In genomic region chr10:97445722-97446639, GRCh38 we compare ENCODE assay signal across 8 cellular contexts. TPM values are rescaled to one million over a fixed set of nuclear protein-coding genes. Genes with fewer than 3 reads are reported as not detected.
DNase-seq lines count a peak whose midpoint lies in the region; ATAC-seq and TF ChIP-seq lines count a peak whose summit lies in the region.

Gene EXOSC1 (minus strand): TSS chr10:97446006. CDS start chr10:97445985, 21 bp downstream.
Gene ZDHHC16 (plus strand): TSS chr10:97446175. CDS start chr10:97451676, 5,501 bp downstream.

- CTCF ChIA-PET in WTC11 (lab: Charles Lee): no interaction called here

- peak within 1 kb of the TSS; percentile 97 for H3K4me3 Mint-ChIP-seq in WTC11
- peak within 1 kb of the TSS; percentile 94 to 100 (median 99) for H3K4me3 Mint-ChIP-seq in immature natural killer cell

- peak; percentile 99 for DNase-seq in AG08395 (ENCODE audit: low spot score)
- peak; percentile 95 for DNase-seq in NCI-H226
- peak; percentile 95 for DNase-seq in WTC11 (ENCODE audit: low spot score)
- DNase-seq in cardiac fibroblast (ENCODE audit: low read depth in 2 of 2): peak; percentile 96 to 97
- peak; percentile 86 to 88 (median 88) for DNase-seq in immature natural killer cell
- DNase-seq in smooth muscle cell of the brain vasculature (ENCODE audit: low read depth, low spot score): peak; percentile 85

- H3K9me3 Mint-ChIP-seq in WTC11: no peaks in the 10 kb centered on the region
- no peaks in the 10 kb centered on the region for H3K9me3 Mint-ChIP-seq in immature natural killer cell

- H3K36me3 Mint-ChIP-seq in WTC11: peaks cover 13% of the 10 kb centered on the region
- H3K36me3 Mint-ChIP-seq in immature natural killer cell: peaks cover 0 to 7% (median 3%) of the 10 kb centered on the region in 3 donors

- peaks cover 18% of the 10 kb centered on the region for H3K4me1 Mint-ChIP-seq in WTC11
- H3K4me1 Mint-ChIP-seq in immature natural killer cell: peaks cover 40 to 61% of the 10 kb centered on the region in 2 donors

- POLR2A ChIA-PET in WTC11 (lab: Charles Lee): interaction anchor here (0.8 kb wide), 1 partner anchor 16 kb away, joined by 3 read pairs; no protein-coding TSS in a partner anchor

- no peak for TF ChIP-seq CTCF in WTC11 (IDR thresholded peaks at IDR 0.05)
- TF ChIP-seq CTCF in cardiac fibroblast (IDR thresholded peaks at IDR 0.05; ENCODE audit: low read depth, low read length): no peak

- H3K27ac Mint-ChIP-seq in WTC11: peak within 1 kb of the TSS; percentile 94
- H3K27ac Mint-ChIP-seq in immature natural killer cell: peak within 1 kb of the TSS; percentile 68 to 97 (median 93)

- H3K4me3 ChIP-seq in cardiac fibroblast (replicated peaks in 1 of 2; ENCODE audit: low read depth in 2 of 2, low read length in 2 of 2): peak within 1 kb of the TSS; percentile 88 to 98

- no peaks in the 10 kb centered on the region for H3K27me3 Mint-ChIP-seq in WTC11 (ENCODE audit: low read depth)
- H3K27me3 Mint-ChIP-seq in immature natural killer cell (ENCODE audit: low read depth in 3 of 3): peaks cover 2 to 3% (median 2%) of the 10 kb centered on the region in 3 donors

- ATAC-seq in GM18909 (IDR thresholded peaks at IDR 0.05; ENCODE audit: poor library complexity, unreplicated experiment): peak; percentile 96
- peak; percentile 98 for ATAC-seq in HG03175 (IDR thresholded peaks at IDR 0.05; ENCODE audit: unreplicated experiment)
- ATAC-seq in WTC11: peak; percentile 96

TF ChIP-seq in WTC11, 78 proteins besides CTCF, POLR2A, EP300 and RAD21 (continues in another document):
- TF ChIP-seq ZBTB21 (CRISPR knock-in tag; IDR thresholded peaks at IDR 0.05; ENCODE audit: borderline replicate concordance): 0 out of 2 replicates have a peak, but pooled peaks have one; percentile 62
- TF ChIP-seq, protein P1, sequence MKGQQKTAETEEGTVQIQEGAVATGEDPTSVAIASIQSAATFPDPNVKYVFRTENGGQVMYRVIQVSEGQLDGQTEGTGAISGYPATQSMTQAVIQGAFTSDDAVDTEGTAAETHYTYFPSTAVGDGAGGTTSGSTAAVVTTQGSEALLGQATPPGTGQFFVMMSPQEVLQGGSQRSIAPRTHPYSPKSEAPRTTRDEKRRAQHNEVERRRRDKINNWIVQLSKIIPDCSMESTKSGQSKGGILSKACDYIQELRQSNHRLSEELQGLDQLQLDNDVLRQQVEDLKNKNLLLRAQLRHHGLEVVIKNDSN (CRISPR knock-in tag; IDR thresholded peaks at IDR 0.05): peak; percentile 49; the same call in 1 of the 2 replicates
- TF ChIP-seq OVOL2 (CRISPR knock-in tag; IDR thresholded peaks at IDR 0.05; ENCODE audit: borderline replicate concordance): no peak
- TF ChIP-seq ZNF138 (CRISPR knock-in tag; conservative IDR thresholded peaks at IDR 0.05): 0 out of 2 replicates have a peak, but pooled peaks have one; percentile 41
- TF ChIP-seq ZSCAN18 (CRISPR knock-in tag; IDR thresholded peaks at IDR 0.05): no peak
- TF ChIP-seq GRHL2 (CRISPR knock-in tag; IDR thresholded peaks at IDR 0.05; ENCODE audit: insufficient replicate concordance, severe bottlenecking): no peak
- peak; percentile 2; the same call in 1 of the 2 replicates for TF ChIP-seq ESRRA (CRISPR knock-in tag; IDR thresholded peaks at IDR 0.05; ENCODE audit: borderline replicate concordance)
- TF ChIP-seq MAX (CRISPR knock-in tag; IDR thresholded peaks at IDR 0.05): peak; percentile 75
- TF ChIP-seq MYBL2 (CRISPR knock-in tag; IDR thresholded peaks at IDR 0.05): peak; percentile 77; the same call in 1 of the 2 replicates
- peak; percentile 69; the same call in 1 of the 2 replicates for TF ChIP-seq SP1 (CRISPR knock-in tag; conservative IDR thresholded peaks at IDR 0.05)
- TF ChIP-seq ZMAT4 (CRISPR knock-in tag; IDR thresholded peaks at IDR 0.05): no peak
- TF ChIP-seq NFYB (CRISPR knock-in tag; conservative IDR thresholded peaks at IDR 0.05; ENCODE audit: low read depth): peak; percentile 91
- 0 out of 2 replicates have a peak, but pooled peaks have one; percentile 14 for TF ChIP-seq TEAD1 (CRISPR knock-in tag; IDR thresholded peaks at IDR 0.05)
- TF ChIP-seq PRDM15 (CRISPR knock-in tag; IDR thresholded peaks at IDR 0.05): peak; percentile 36; the same call in 1 of the 2 replicates
- peak; percentile 78 for TF ChIP-seq USF2 (CRISPR knock-in tag; IDR thresholded peaks at IDR 0.05)
- 0 out of 2 replicates have a peak, but pooled peaks have one; percentile 16 for TF ChIP-seq GABPB1 (CRISPR knock-in tag; IDR thresholded peaks at IDR 0.05)

RNA-seq across cellular contexts. Expression of gene EXOSC1, which starts in this region (rescaled TPM):
- total RNA-seq in WTC11 (2021): 48.4 to 53.7 TPM (median 50.0 TPM) in 3 replicates
- 10 to 100 TPM; 60.3 to 96.0 (median 66.8) TPM for polyA plus RNA-seq in immature natural killer cell

RNA-seq across cellular contexts. Expression of gene ZDHHC16, which starts in this region (rescaled TPM):
- total RNA-seq in WTC11 (2021): 39.6 to 44.4 TPM (median 44.0 TPM) in 3 replicates
- polyA plus RNA-seq in immature natural killer cell: 10 to 100 TPM; 19.9 to 38.5 (median 27.1) TPM

Comparison
In these comparisons a context has a peak if more than half of its experiments do, and no peak if none do; other contexts are left out.
1. Peak in every context shown above with its lines: DNase-seq, ATAC-seq and H3K4me3 ChIP-seq.